37 cellular contexts compared by ENCODE assay signal in genomic region chr3:85050806-85051205, GRCh38.
"Had no signal": no experiment of that assay in that cellular context is flagged by ENCODE, and none has a peak within 500 bp of the region (broad histone marks: within the 10 kb centered on the region; RNA-seq: fewer than 3 reads in every experiment).

No MANE protein-coding gene starts in this region.

- ATAC-seq: activated T-cell treated with anti-CD3 and anti-CD28 coated beads, Interleukin-2, amount 50 U/mL, for 72 hours; activated T-helper 17 cell treated with anti-CD3 and anti-CD28 coated beads, Interleukin-2, amount 50 U/mL, for 72 hours; PC-3; Right ventricle myocardium inferior had no signal

- H3K27ac ChIP-seq: brain microvascular endothelial cell, RWPE1, VCaP had no signal

- H3K27ac Mint-ChIP-seq: activated B cell treated with CpG ODN at 0.5 μM for 24 hours; activated CD4-positive, alpha-beta memory T cell treated with anti-CD3 and anti-CD28 coated beads for 36 hours; activated naive CD8-positive, alpha-beta T cell treated with anti-CD3 and anti-CD28 coated beads for 36 hours; activated T-cell treated with anti-CD3 and anti-CD28 coated beads, Interleukin-2, amount 50 U/mL, for 72 hours; activated T-helper 17 cell treated with anti-CD3 and anti-CD28 coated beads, Interleukin-2, amount 50 U/mL, for 72 hours; IgD-negative memory B cell had no signal

- H3K4me1 Mint-ChIP-seq: activated B cell treated with CpG ODN at 0.5 μM for 24 hours; activated naive CD8-positive, alpha-beta T cell treated with anti-CD3 and anti-CD28 coated beads for 36 hours; activated T-helper 17 cell treated with anti-CD3 and anti-CD28 coated beads, Interleukin-2, amount 50 U/mL, for 72 hours; IgD-negative memory B cell had no signal

- H3K36me3 Mint-ChIP-seq: activated CD4-positive, alpha-beta memory T cell treated with anti-CD3 and anti-CD28 coated beads for 36 hours; activated naive CD8-positive, alpha-beta T cell treated with anti-CD3 and anti-CD28 coated beads for 36 hours; IgD-negative memory B cell had no signal

- H3K27me3 Mint-ChIP-seq: activated B cell treated with CpG ODN at 0.5 μM for 24 hours; activated CD4-positive, alpha-beta memory T cell treated with anti-CD3 and anti-CD28 coated beads for 36 hours; activated naive CD8-positive, alpha-beta T cell treated with anti-CD3 and anti-CD28 coated beads for 36 hours; activated T-helper 17 cell treated with anti-CD3 and anti-CD28 coated beads, Interleukin-2, amount 50 U/mL, for 72 hours; IgD-negative memory B cell had no signal

- DNase-seq: activated B cell treated with CpG ODN at 0.5 μM for 24 hours; activated CD4-positive, alpha-beta memory T cell treated with anti-CD3 and anti-CD28 coated beads for 36 hours; activated CD4-positive, alpha-beta T cell treated with anti-CD3 and anti-CD28 coated beads for 4 hours; activated CD4-positive, alpha-beta T cell treated with anti-CD3 and anti-CD28 coated beads, Interleukin-2, amount 50 U/mL, for 1 hour; activated CD4-positive, CD25-positive, alpha-beta regulatory T cell treated with anti-CD3 and anti-CD28 coated beads, Interleukin-2, amount 50 U/mL, for 72 hours; activated CD8-positive, alpha-beta memory T cell treated with anti-CD3 and anti-CD28 coated beads for 24 hours; activated effector memory CD4-positive, alpha-beta T cell treated with anti-CD3 and anti-CD28 coated beads, Interleukin-2, amount 50 U/mL, for 16 hours; activated naive CD4-positive, alpha-beta T cell; activated naive CD4-positive, alpha-beta T cell treated with anti-CD3 and anti-CD28 coated beads, Interleukin-2, amount 50 U/mL, for 16 hours; activated naive CD8-positive, alpha-beta T cell treated with anti-CD3 and anti-CD28 coated beads for 36 hours; activated T-cell treated with anti-CD3 and anti-CD28 coated beads, Interleukin-2, amount 50 U/mL, for 1 hour; activated T-cell treated with anti-CD3 and anti-CD28 coated beads, Interleukin-2, amount 50 U/mL, for 72 hours; amniotic stem cell; aorta; brain microvascular endothelial cell; central memory CD4-positive, alpha-beta T cell; Karpas-422; KBM-7; NCI-H1048; NCI-H1105 treated with DMSO at 0.1 percent for 48 hours; NCI-H1436 treated with DMSO at 0.1 percent for 48 hours; NCI-H187; NCI-H2029 treated with DMSO at 0.1 percent for 48 hours; NCI-H2107; NCI-H345; NCI-H524 treated with DMSO at 0.1 percent for 48 hours; PC-3; SIG-M5; SW 1271; T-helper 1 cell; T-helper 2 cell; T-helper 9 cell had no signal

- H3K9me3 Mint-ChIP-seq: activated B cell treated with CpG ODN at 0.5 μM for 24 hours, IgD-negative memory B cell had no signal

- H3K4me3 Mint-ChIP-seq: activated B cell treated with CpG ODN at 0.5 μM for 24 hours; activated CD4-positive, alpha-beta memory T cell treated with anti-CD3 and anti-CD28 coated beads for 36 hours; activated naive CD8-positive, alpha-beta T cell treated with anti-CD3 and anti-CD28 coated beads for 36 hours; activated T-cell treated with anti-CD3 and anti-CD28 coated beads, Interleukin-2, amount 50 U/mL, for 72 hours; activated T-helper 17 cell treated with anti-CD3 and anti-CD28 coated beads, Interleukin-2, amount 50 U/mL, for 72 hours; IgD-negative memory B cell had no signal

- H3K27me3 ChIP-seq: brain microvascular endothelial cell had no signal

- H3K36me3 ChIP-seq: brain microvascular endothelial cell had no signal
